Comparison of ENCODE assay signal across 20 cellular contexts in genomic region chr21:43877936-43878575, GRCh38.
"Had no signal": no experiment of that assay in that cellular context is flagged by ENCODE, and none has a peak within 500 bp of the region (broad histone marks: within the 10 kb centered on the region; RNA-seq: fewer than 3 reads in every experiment).

No MANE protein-coding gene starts in this region.

- H3K27me3 Mint-ChIP-seq: activated CD4-positive, alpha-beta memory T cell treated with anti-CD3 and anti-CD28 coated beads, Interleukin-2, amount 10 ng/mL, durations not matched to agents 7 days and 5 days had no signal

- H3K27ac ChIP-seq: breast epithelium, coronary artery, esophagus squamous epithelium, sigmoid colon, upper lobe of left lung had no signal

- H3K9me3 Mint-ChIP-seq: activated CD4-positive, alpha-beta memory T cell treated with anti-CD3 and anti-CD28 coated beads, Interleukin-2, amount 10 ng/mL, durations not matched to agents 7 days and 5 days; activated T-cell treated with anti-CD3 and anti-CD28 coated beads, Interleukin-2, amount 50 U/mL, for 72 hours had no signal

- H3K4me3 Mint-ChIP-seq: activated CD4-positive, alpha-beta memory T cell treated with anti-CD3 and anti-CD28 coated beads, Interleukin-2, amount 10 ng/mL, durations not matched to agents 7 days and 5 days; activated T-cell treated with anti-CD3 and anti-CD28 coated beads, Interleukin-2, amount 50 U/mL, for 72 hours; endodermal cell; T-helper 1 cell treated with Interleukin-12 subunit alpha and Interleukin-12 subunit beta and Interleukin-4 antibody, amounts not matched to agents 30 μg/mL and 1 μg/mL, for 36 hours had no signal

- DNase-seq: activated CD4-positive, alpha-beta memory T cell treated with anti-CD3 and anti-CD28 coated beads, Interleukin-2, amount 10 ng/mL, durations not matched to agents 7 days and 5 days; activated CD4-positive, alpha-beta T cell treated with anti-CD3 and anti-CD28 coated beads for 48 hours; activated CD4-positive, CD25-positive, alpha-beta regulatory T cell; activated T-cell treated with anti-CD3 and anti-CD28 coated beads, Interleukin-2, amount 50 U/mL, for 72 hours; endodermal cell; esophagus squamous epithelium; gastrocnemius medialis; hypothalamus; left ventricle myocardium superior; occipital lobe; sigmoid colon; stimulated activated CD4-positive, alpha-beta T cell treated with anti-CD3 and anti-CD28 coated beads, Interleukin-2, amount 100 ng/mL, for 48 hours; stimulated activated naive CD4-positive, alpha-beta T cell; T1000; upper lobe of left lung had no signal

- H3K36me3 ChIP-seq: breast epithelium, gastrocnemius medialis, sigmoid colon had no signal

- H3K9me3 ChIP-seq: breast epithelium, esophagus squamous epithelium, gastrocnemius medialis, sigmoid colon, upper lobe of left lung had no signal

- H3K4me2 ChIP-seq: smooth muscle cell had no signal

- H3K27me3 ChIP-seq: breast epithelium, esophagus squamous epithelium, gastrocnemius medialis, sigmoid colon, upper lobe of left lung had no signal

- ATAC-seq: activated naive CD4-positive, alpha-beta T cell treated with anti-CD3 and anti-CD28 coated beads, Interleukin-2, amount 50 U/mL, for 72 hours; activated T-cell treated with anti-CD3 and anti-CD28 coated beads, Interleukin-2, amount 50 U/mL, for 72 hours; gastrocnemius medialis; left ventricle myocardium superior had no signal

- H3K4me3 ChIP-seq: breast epithelium, coronary artery, esophagus squamous epithelium, gastrocnemius medialis, sigmoid colon, smooth muscle cell, upper lobe of left lung had no signal

- H3K27ac Mint-ChIP-seq: activated CD4-positive, alpha-beta memory T cell treated with anti-CD3 and anti-CD28 coated beads, Interleukin-2, amount 10 ng/mL, durations not matched to agents 7 days and 5 days; activated T-cell treated with anti-CD3 and anti-CD28 coated beads, Interleukin-2, amount 50 U/mL, for 72 hours; endodermal cell; T-helper 1 cell treated with Interleukin-12 subunit alpha and Interleukin-12 subunit beta and Interleukin-4 antibody, amounts not matched to agents 30 μg/mL and 1 μg/mL, for 36 hours had no signal
